ENCODE assay signal across 8 cellular contexts in genomic region chr1:48870596-48870995, GRCh38.
DNase-seq lines count a peak whose midpoint lies in the region; ATAC-seq, FAIRE-seq and TF ChIP-seq lines count a peak whose summit lies in the region.

No MANE protein-coding gene starts in this region.

- peak; percentile 47 for DNase-seq in activated CD8-positive, alpha-beta T cell treated with anti-CD3 and anti-CD28 coated beads for 36 hours
- no peak for DNase-seq in activated CD8-positive, alpha-beta T cell treated with anti-CD3 and anti-CD28 coated beads, Interleukin-2, amount 10 ng/mL, durations not matched to agents 7 days and 5 days
- no peak for DNase-seq in astrocyte (ENCODE audit: low read depth)
- DNase-seq in retinal pigment epithelial cell (ENCODE audit: low read depth) = peak; percentile 2
- no peak for DNase-seq in midbrain (lab: John Stamatoyannopoulos, UW)
- no peak for DNase-seq in SIG-M5 treated with dmso at 0.1 percent for 504 hours (lab: John Stamatoyannopoulos, UW; ENCODE audit: unreplicated experiment)
- DNase-seq in NCI-H2196 (lab: John Stamatoyannopoulos, UW; ENCODE audit: unreplicated experiment) = no peak

- ATAC-seq in activated CD8-positive, alpha-beta T cell treated with anti-CD3 and anti-CD28 coated beads for 36 hours = peak; percentile 56
- ATAC-seq in activated CD8-positive, alpha-beta T cell treated with anti-CD3 and anti-CD28 coated beads, Interleukin-2, amount 10 ng/mL, durations not matched to agents 7 days and 5 days = no peak
- peak; percentile 58 for ATAC-seq in HG03378 (IDR thresholded peaks at IDR 0.05; ENCODE audit: unreplicated experiment)

- no peak overlapping the region for H3K4me3 Mint-ChIP-seq in activated CD8-positive, alpha-beta T cell treated with anti-CD3 and anti-CD28 coated beads for 36 hours
- H3K4me3 Mint-ChIP-seq in activated CD8-positive, alpha-beta T cell treated with anti-CD3 and anti-CD28 coated beads, Interleukin-2, amount 10 ng/mL, durations not matched to agents 7 days and 5 days = no peak overlapping the region
- no peak overlapping the region for H3K4me3 Mint-ChIP-seq in astrocyte (ENCODE audit: unreplicated experiment)

- H2AFZ ChIP-seq in astrocyte (ENCODE audit: low read depth, low read length) = no peak overlapping the region

- H3K9me3 Mint-ChIP-seq in activated CD8-positive, alpha-beta T cell treated with anti-CD3 and anti-CD28 coated beads for 36 hours = no peaks in the 10 kb centered on the region
- H3K9me3 Mint-ChIP-seq in activated CD8-positive, alpha-beta T cell treated with anti-CD3 and anti-CD28 coated beads, Interleukin-2, amount 10 ng/mL, durations not matched to agents 7 days and 5 days (ENCODE audit: insufficient read depth) = no peaks in the 10 kb centered on the region
- H3K9me3 Mint-ChIP-seq in astrocyte (ENCODE audit: unreplicated experiment) = no peaks in the 10 kb centered on the region

- no peak overlapping the region for H3K4me3 ChIP-seq in astrocyte (ENCODE audit: insufficient read depth, low read depth, low read length)
- no peak overlapping the region for H3K4me3 ChIP-seq in retinal pigment epithelial cell (ENCODE audit: low read length)

- CTCF ChIA-PET in activated CD8-positive, alpha-beta T cell treated with anti-CD3 and anti-CD28 coated beads for 36 hours (lab: Charles Lee) = interaction anchor here (1.0 to 1.5 kb wide), 2 partner anchors 193 to 297 kb away, joined by 3 to 17 read pairs; no protein-coding TSS in a partner anchor
- CTCF ChIA-PET in activated CD8-positive, alpha-beta T cell treated with anti-CD3 and anti-CD28 coated beads, Interleukin-2, amount 10 ng/mL, durations not matched to agents 7 days and 5 days (lab: Charles Lee) = interaction anchor here (0.9 to 1.5 kb wide), 5 partner anchors 9 to 193 kb away, joined by 3 to 7 read pairs (median 4); no protein-coding TSS in a partner anchor

- no peaks in the 10 kb centered on the region for H3K79me2 ChIP-seq in astrocyte (ENCODE audit: insufficient read depth, low read length)

- H3K4me2 ChIP-seq in astrocyte (ENCODE audit: low read length) = no peak overlapping the region

- TF ChIP-seq CTCF in activated CD8-positive, alpha-beta T cell treated with anti-CD3 and anti-CD28 coated beads for 36 hours (IDR thresholded peaks at IDR 0.05) = peak; percentile 56
- TF ChIP-seq CTCF in astrocyte (IDR thresholded peaks at IDR 0.05; ENCODE audit: insufficient read depth, low read depth, low read length) (peak; percentile 42), retinal pigment epithelial cell (conservative IDR thresholded peaks at IDR 0.05; ENCODE audit: low read depth, low read length) (peak; percentile 79)

- H3K36me3 Mint-ChIP-seq in activated CD8-positive, alpha-beta T cell treated with anti-CD3 and anti-CD28 coated beads for 36 hours (ENCODE audit: low read depth) = no peaks in the 10 kb centered on the region
- no peaks in the 10 kb centered on the region for H3K36me3 Mint-ChIP-seq in activated CD8-positive, alpha-beta T cell treated with anti-CD3 and anti-CD28 coated beads, Interleukin-2, amount 10 ng/mL, durations not matched to agents 7 days and 5 days (ENCODE audit: low read depth)
- H3K36me3 Mint-ChIP-seq in astrocyte (ENCODE audit: low read depth, unreplicated experiment) = no peaks in the 10 kb centered on the region

- H3K27me3 Mint-ChIP-seq in activated CD8-positive, alpha-beta T cell treated with anti-CD3 and anti-CD28 coated beads for 36 hours = peaks cover 15% of the 10 kb centered on the region
- H3K27me3 Mint-ChIP-seq in activated CD8-positive, alpha-beta T cell treated with anti-CD3 and anti-CD28 coated beads, Interleukin-2, amount 10 ng/mL, durations not matched to agents 7 days and 5 days (ENCODE audit: low read depth) = peaks cover 4% of the 10 kb centered on the region
- H3K27me3 Mint-ChIP-seq in astrocyte (ENCODE audit: low read depth, unreplicated experiment) = peaks cover 5% of the 10 kb centered on the region

- POLR2A ChIA-PET in activated CD8-positive, alpha-beta T cell treated with anti-CD3 and anti-CD28 coated beads for 36 hours (lab: Charles Lee) = interaction anchor here (1.0 kb wide), 1 partner anchor 74 kb away, joined by 4 read pairs; no protein-coding TSS in a partner anchor
- POLR2A ChIA-PET in activated CD8-positive, alpha-beta T cell treated with anti-CD3 and anti-CD28 coated beads, Interleukin-2, amount 10 ng/mL, durations not matched to agents 7 days and 5 days (lab: Charles Lee) = no interaction called here

- H3K9me3 ChIP-seq in astrocyte (ENCODE audit: insufficient read depth, low read depth, low read length) = no peaks in the 10 kb centered on the region

- FAIRE-seq in astrocyte (lab: Jason Lieb, UNC) = no peak

- H3K27ac Mint-ChIP-seq in activated CD8-positive, alpha-beta T cell treated with anti-CD3 and anti-CD28 coated beads for 36 hours = no peak overlapping the region
- H3K27ac Mint-ChIP-seq in activated CD8-positive, alpha-beta T cell treated with anti-CD3 and anti-CD28 coated beads, Interleukin-2, amount 10 ng/mL, durations not matched to agents 7 days and 5 days = no peak overlapping the region
- no peak overlapping the region for H3K27ac Mint-ChIP-seq in astrocyte (ENCODE audit: unreplicated experiment)

- no peaks in the 10 kb centered on the region for H3K27me3 ChIP-seq in astrocyte (ENCODE audit: insufficient read depth, low read length)

- no peak overlapping the region for H3K9ac ChIP-seq in astrocyte (ENCODE audit: low read length)

- H3K4me1 Mint-ChIP-seq in activated CD8-positive, alpha-beta T cell treated with anti-CD3 and anti-CD28 coated beads for 36 hours (ENCODE audit: low read depth) = no peaks in the 10 kb centered on the region
- H3K4me1 Mint-ChIP-seq in activated CD8-positive, alpha-beta T cell treated with anti-CD3 and anti-CD28 coated beads, Interleukin-2, amount 10 ng/mL, durations not matched to agents 7 days and 5 days (ENCODE audit: low read depth) = no peaks in the 10 kb centered on the region
- H3K4me1 Mint-ChIP-seq in astrocyte (ENCODE audit: low read depth, unreplicated experiment) = no peaks in the 10 kb centered on the region

- H3K36me3 ChIP-seq in astrocyte (ENCODE audit: insufficient read depth, low read length) = no peaks in the 10 kb centered on the region

- no peaks in the 10 kb centered on the region for H3K4me1 ChIP-seq in astrocyte (ENCODE audit: insufficient read depth, low read length)

- intact Hi-C loops in activated CD8-positive, alpha-beta T cell treated with anti-CD3 and anti-CD28 coated beads for 36 hours (cut with micrococcal nuclease) = no loop called here

- no peak overlapping the region for H3K27ac ChIP-seq in astrocyte (ENCODE audit: low read depth, low read length)

- H4K20me1 ChIP-seq in astrocyte (ENCODE audit: insufficient read depth, low read length) = no peaks in the 10 kb centered on the region

Comparison
In these comparisons a context has a peak if more than half of its experiments do, and no peak if none do; other contexts are left out.
1. DNase-seq: peak in activated CD8-positive, alpha-beta T cell treated with anti-CD3 and anti-CD28 coated beads for 36 hours (single experiment) and retinal pigment epithelial cell (single experiment); none in activated CD8-positive, alpha-beta T cell treated with anti-CD3 and anti-CD28 coated beads, Interleukin-2, amount 10 ng/mL, durations not matched to agents 7 days and 5 days (single experiment), astrocyte (single experiment), midbrain (single experiment), SIG-M5 treated with dmso at 0.1 percent for 504 hours (single experiment) and NCI-H2196 (single experiment).
2. Peak in every context shown above with its lines, with median percentiles within 50 percentile points of each other: CTCF ChIP-seq.